In genomic region chr18:51248685-51249084, GRCh38 we compare ENCODE assay signal across 1 cellular context.
TF ChIP-seq lines count a peak whose summit lies in the region.

No MANE protein-coding gene starts in this region.

TF ChIP-seq in HepG2, 621 proteins besides CTCF, POLR2A, EP300 and RAD21 (continued from another document):
- peak; percentile 28; the same call in 1 of the 2 replicates for TF ChIP-seq ZNF331 (CRISPR knock-in tag; IDR thresholded peaks at IDR 0.05)
- no peak for TF ChIP-seq HNF4G (IDR thresholded peaks at IDR 0.05; ENCODE audit: borderline replicate concordance, low read depth, low read length)
- TF ChIP-seq HNF4G (CRISPR knock-in tag; IDR thresholded peaks at IDR 0.05; ENCODE audit: borderline replicate concordance, low read depth): 0 out of 2 replicates have a peak, but pooled peaks have one; percentile 27
- no peak for TF ChIP-seq AHDC1 (CRISPR knock-in tag; IDR thresholded peaks at IDR 0.05; ENCODE audit: borderline replicate concordance)
- no peak for TF ChIP-seq ARID4A (CRISPR knock-in tag; IDR thresholded peaks at IDR 0.05; ENCODE audit: borderline replicate concordance)
- peak; percentile 86 for TF ChIP-seq HNF4A (CRISPR knock-in tag; IDR thresholded peaks at IDR 0.05)
- TF ChIP-seq TFAP4 (IDR thresholded peaks at IDR 0.05; ENCODE audit: borderline replicate concordance, low read depth): peak; percentile 30; the same call in 1 of the 2 replicates
- 0 out of 2 replicates have a peak, but pooled peaks have one; percentile 29 for TF ChIP-seq HOXA3 (CRISPR knock-in tag; IDR thresholded peaks at IDR 0.05)
- no peak for TF ChIP-seq ELK4 (CRISPR knock-in tag; IDR thresholded peaks at IDR 0.05; ENCODE audit: borderline replicate concordance)
- TF ChIP-seq ZNF644 (CRISPR knock-in tag; IDR thresholded peaks at IDR 0.05; ENCODE audit: low read depth): peak; percentile 87
- no peak for TF ChIP-seq ZMYM2 (CRISPR knock-in tag; IDR thresholded peaks at IDR 0.05)
- TF ChIP-seq TBL1XR1 (IDR thresholded peaks at IDR 0.05; ENCODE audit: borderline replicate concordance, low read length, partially characterized antibody): no peak
- TF ChIP-seq ZNF317 (CRISPR knock-in tag; IDR thresholded peaks at IDR 0.05): 0 out of 2 replicates have a peak, but pooled peaks have one; percentile 60
- TF ChIP-seq YY1 (IDR thresholded peaks at IDR 0.05; ENCODE audit: insufficient read depth, insufficient replicate concordance, low read depth, low read length): peak; percentile 58
